20 cellular contexts compared by ENCODE assay signal in the genomic region with DNA sequence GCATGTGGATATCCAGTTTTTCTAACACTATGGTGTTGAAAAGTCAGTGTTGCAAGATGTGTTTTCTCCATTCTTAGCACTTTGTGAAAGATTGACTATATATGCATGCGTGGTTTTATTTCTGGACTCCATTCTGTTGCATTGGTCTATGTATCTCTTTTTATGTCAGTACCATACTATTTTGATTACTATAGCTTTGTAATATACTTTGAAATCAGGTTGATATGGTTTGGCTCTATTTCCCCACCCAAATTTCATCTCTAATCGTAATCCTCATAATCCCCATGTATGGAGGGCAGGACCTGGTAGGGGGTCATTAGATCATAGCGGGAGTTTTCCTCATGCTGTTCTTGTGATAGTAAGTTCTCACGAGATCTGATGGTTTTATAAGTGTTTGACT. TPM values are rescaled to one million over a fixed set of nuclear protein-coding genes. Genes with fewer than 3 reads are reported as not detected.
DNase-seq lines count a peak whose midpoint lies in the region; ATAC-seq, FAIRE-seq and TF ChIP-seq lines count a peak whose summit lies in the region.
"Had no signal": no experiment of that assay in that cellular context is flagged by ENCODE, and none has a peak within 500 bp of the region (broad histone marks: within the 10 kb centered on the region; RNA-seq: fewer than 3 reads in every experiment).

No MANE protein-coding gene starts in this region.

- peaks cover 18% of the 10 kb centered on the region for H3K36me3 Mint-ChIP-seq in endodermal cell (ENCODE audit: low read depth)

- CTCF ChIA-PET in A549 (lab: Yijun Ruan, JAX) = no interaction called here
- CTCF ChIA-PET in HEK293 (lab: Yijun Ruan, JAX) = no interaction called here

- DNase-seq in A549 (ENCODE audit: low read depth in 1 of 2, low spot score in 1 of 2) (no peak), endodermal cell (no peak), NCI-H69 (lab: John Stamatoyannopoulos, UW) (no peak), CD1c-positive myeloid dendritic cell (ENCODE audit: extremely low spot score) (no peak)
- DNase-seq: AML-193; CD8-positive, alpha-beta memory T cell; COR-L47; DMS 273 treated with DMSO at 0.1 percent for 48 hours; DMS53; DND-41; EL; GM23248; HCEC 1CT had no signal

- WGBS in A549 (ENCODE audit: missing lambda C conversion rate) = 89% methylated on average over 4 of the region's 4 CpGs
- WGBS in endodermal cell (ENCODE audit: insufficient coverage in 1 of 2, insufficient read length in 1 of 2), 2 experiments = 93 to 100% methylated on average over 1 to 3 of the region's 4 CpGs

- no peak for FAIRE-seq in A549 (lab: Jason Lieb, UNC)
- FAIRE-seq: A204.1, GM12891, GM19239 had no signal

- no peaks in the 10 kb centered on the region for H3K27me3 Mint-ChIP-seq in endodermal cell (ENCODE audit: insufficient read depth)
- H3K27me3 Mint-ChIP-seq: CD8-positive, alpha-beta memory T cell had no signal

- peaks cover 20% of the 10 kb centered on the region for H3K9me3 Mint-ChIP-seq in endodermal cell

- H3K4me3 ChIP-seq in A549 (no peak overlapping the region), BLaER1 (peak overlapping the region; percentile 29; the same call in 1 of the 2 replicates), HEK293 (ENCODE audit: low read depth, low read length) (no peak overlapping the region), endodermal cell (ENCODE audit: low read length) (peak overlapping the region; percentile 41)
- H3K4me3 ChIP-seq: GM23248 had no signal

- POLR2A ChIA-PET in A549 (lab: Yijun Ruan, JAX) = no interaction called here
- POLR2A ChIA-PET in HEK293 (lab: Yijun Ruan, JAX) = no interaction called here

- peaks cover 14% of the 10 kb centered on the region for H3K9me3 ChIP-seq in A549
- H3K9me3 ChIP-seq in BLaER1 = peaks cover 74% of the 10 kb centered on the region
- no peaks in the 10 kb centered on the region for H3K9me3 ChIP-seq in HEK293 (ENCODE audit: control insufficient read depth, insufficient read depth, low read depth, low read length)
- peaks cover 35% of the 10 kb centered on the region for H3K9me3 ChIP-seq in endodermal cell (ENCODE audit: control insufficient read depth, low read length)

- peaks cover 99% of the 10 kb centered on the region for H4K20me1 ChIP-seq in BLaER1

- no peak overlapping the region for H3K4me3 Mint-ChIP-seq in endodermal cell
- H3K4me3 Mint-ChIP-seq: CD14-positive monocyte had no signal

- H3K9ac ChIP-seq in BLaER1 (no peak overlapping the region), endodermal cell (ENCODE audit: extremely low read depth, low read length, poor library complexity, severe bottlenecking) (no peak overlapping the region)
- H3K9ac ChIP-seq: GM23248 had no signal

- TF ChIP-seq EP300 in A549 (IDR thresholded peaks at IDR 0.05) = no peak

- no peak for TF ChIP-seq POLR2A in A549 (IDR thresholded peaks at IDR 0.05; ENCODE audit: low read length)

- ATAC-seq in A549 (no peak), HG03378 (IDR thresholded peaks at IDR 0.05; ENCODE audit: unreplicated experiment) (no peak)

- H3K36me3 ChIP-seq in BLaER1 (peaks cover 64% of the 10 kb centered on the region), HEK293 (ENCODE audit: control insufficient read depth in 2 of 2, insufficient read depth in 1 of 2, low read length in 2 of 2) (no peaks in the 10 kb centered on the region; a peak in 1 of 3 replicates), endodermal cell (ENCODE audit: control insufficient read depth, insufficient read depth, low read length) (no peaks in the 10 kb centered on the region)

- no peak for TF ChIP-seq CTCF in A549 (IDR thresholded peaks at IDR 0.05)
- no peak for TF ChIP-seq CTCF in HEK293 (tag by site-specific recombination; IDR thresholded peaks at IDR 0.05)
- TF ChIP-seq CTCF in endodermal cell (conservative IDR thresholded peaks at IDR 0.05) = no peak

- H3K27ac Mint-ChIP-seq in endodermal cell = no peak overlapping the region

- H3K27ac ChIP-seq in A549 (no peak overlapping the region), BLaER1 (no peak overlapping the region), HEK293 (ENCODE audit: extremely low read depth, low read depth, low read length) (no peak overlapping the region), endodermal cell (ENCODE audit: low read depth, low read length) (no peak overlapping the region)
- H3K27ac ChIP-seq: GM23248 had no signal

- H3K4me1 ChIP-seq in A549 (peaks cover 35% of the 10 kb centered on the region), BLaER1 (peaks cover 21% of the 10 kb centered on the region), HEK293 (ENCODE audit: control insufficient read depth, insufficient read depth, low read length) (peaks cover 3% of the 10 kb centered on the region; the same call in 1 of the 2 replicates), endodermal cell (ENCODE audit: control insufficient read depth, insufficient read depth, low read length) (no peaks in the 10 kb centered on the region)

- TF ChIP-seq RAD21 in A549 (conservative IDR thresholded peaks at IDR 0.05 in 1 of 2, IDR thresholded peaks at IDR 0.05 in 1 of 2) = no peak

- no peaks in the 10 kb centered on the region for H3K27me3 ChIP-seq in BLaER1
- no peaks in the 10 kb centered on the region for H3K27me3 ChIP-seq in endodermal cell (ENCODE audit: control insufficient read depth, insufficient read depth, low read length, poor library complexity, severe bottlenecking)

- no peak overlapping the region for H3K4me2 ChIP-seq in A549
- no peak overlapping the region for H3K4me2 ChIP-seq in BLaER1

- peaks cover 24% of the 10 kb centered on the region for H3K4me1 Mint-ChIP-seq in endodermal cell

TF ChIP-seq in A549, 52 proteins besides CTCF, POLR2A, EP300 and RAD21:
- TF ChIP-seq NR3C1 (IDR thresholded peaks at IDR 0.05) (no peak), SREBF2 (IDR thresholded peaks at IDR 0.05) (no peak), HOXB13 (CRISPR knock-in tag; IDR thresholded peaks at IDR 0.05; ENCODE audit: low read depth) (no peak), KDM1A (IDR thresholded peaks at IDR 0.05; ENCODE audit: low read depth) (peak; percentile 18; the same call in 1 of the 2 replicates), FOSB (CRISPR knock-in tag; IDR thresholded peaks at IDR 0.05) (no peak)
- TF ChIP-seq, protein P1, sequence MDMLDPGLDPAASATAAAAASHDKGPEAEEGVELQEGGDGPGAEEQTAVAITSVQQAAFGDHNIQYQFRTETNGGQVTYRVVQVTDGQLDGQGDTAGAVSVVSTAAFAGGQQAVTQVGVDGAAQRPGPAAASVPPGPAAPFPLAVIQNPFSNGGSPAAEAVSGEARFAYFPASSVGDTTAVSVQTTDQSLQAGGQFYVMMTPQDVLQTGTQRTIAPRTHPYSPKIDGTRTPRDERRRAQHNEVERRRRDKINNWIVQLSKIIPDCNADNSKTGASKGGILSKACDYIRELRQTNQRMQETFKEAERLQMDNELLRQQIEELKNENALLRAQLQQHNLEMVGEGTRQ (IDR thresholded peaks at IDR 0.05) = no peak

TF ChIP-seq in HEK293, 187 proteins besides CTCF, POLR2A, EP300 and RAD21:
- TF ChIP-seq, protein P2, sequence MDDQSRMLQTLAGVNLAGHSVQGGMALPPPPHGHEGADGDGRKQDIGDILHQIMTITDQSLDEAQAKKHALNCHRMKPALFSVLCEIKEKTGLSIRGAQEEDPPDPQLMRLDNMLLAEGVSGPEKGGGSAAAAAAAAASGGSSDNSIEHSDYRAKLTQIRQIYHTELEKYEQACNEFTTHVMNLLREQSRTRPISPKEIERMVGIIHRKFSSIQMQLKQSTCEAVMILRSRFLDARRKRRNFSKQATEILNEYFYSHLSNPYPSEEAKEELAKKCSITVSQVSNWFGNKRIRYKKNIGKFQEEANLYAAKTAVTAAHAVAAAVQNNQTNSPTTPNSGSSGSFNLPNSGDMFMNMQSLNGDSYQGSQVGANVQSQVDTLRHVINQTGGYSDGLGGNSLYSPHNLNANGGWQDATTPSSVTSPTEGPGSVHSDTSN (CRISPR knock-in tag; IDR thresholded peaks at IDR 0.05) = no peak
- peak; percentile 56 for TF ChIP-seq SETDB1 (IDR thresholded peaks at IDR 0.05; ENCODE audit: insufficient read length, low read length)

RNA-seq across cellular contexts. Expression of a gene that starts 6.5 kb away (rescaled TPM):
- polyA plus RNA-seq in A549 (2011; rRNA removed) (26.8 and 32.8 TPM in 2 replicates), A549 (2017; fragmentation: RNase III; extraction: RNeasy Plus Mini Kit Qiagen cat#74134 plus additional on column Dnase treatment) (10.7 to 11.9 TPM (median 11.4 TPM) in 3 replicates)
- 6.8 and 9.8 TPM in 2 replicates for polyA plus RNA-seq in A549 (2012; cell fraction: cytosol; rRNA removed)
- 10.5 and 11.7 TPM in 2 replicates for polyA plus RNA-seq in A549 (2012; cell fraction: nucleus; rRNA removed)
- polyA minus RNA-seq in A549 (2011; rRNA and poly(A)+ RNA removed) = 38.4 and 39.0 TPM in 2 replicates
- total RNA-seq in endodermal cell = 10 to 100 TPM; 27.0 to 27.1 TPM
- 16.5 TPM for polyA plus RNA-seq in endodermal cell (2013, experiment 1 of 2)
- 17.4 TPM for polyA plus RNA-seq in endodermal cell (2013, experiment 2 of 2)

Comparison
In these comparisons a context has a peak if more than half of its experiments do, and no peak if none do; other contexts are left out.
1. H3K4me3 ChIP-seq: peak in BLaER1 (single experiment) and endodermal cell (single experiment); none in A549 (single experiment) and HEK293 (single experiment).